ENCODE assay signal across 1 cellular context in genomic region chr3:172061724-172062184, GRCh38.
TF ChIP-seq lines count a peak whose summit lies in the region.

No MANE protein-coding gene starts in this region.

TF ChIP-seq in HepG2, 621 proteins besides CTCF, POLR2A, EP300 and RAD21 (continued from another document and continues in another):
- TF ChIP-seq, protein P1, sequence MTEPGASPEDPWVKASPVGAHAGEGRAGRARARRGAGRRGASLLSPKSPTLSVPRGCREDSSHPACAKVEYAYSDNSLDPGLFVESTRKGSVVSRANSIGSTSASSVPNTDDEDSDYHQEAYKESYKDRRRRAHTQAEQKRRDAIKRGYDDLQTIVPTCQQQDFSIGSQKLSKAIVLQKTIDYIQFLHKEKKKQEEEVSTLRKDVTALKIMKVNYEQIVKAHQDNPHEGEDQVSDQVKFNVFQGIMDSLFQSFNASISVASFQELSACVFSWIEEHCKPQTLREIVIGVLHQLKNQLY (CRISPR knock-in tag; IDR thresholded peaks at IDR 0.05) = peak; percentile 61
- TF ChIP-seq, protein P2, sequence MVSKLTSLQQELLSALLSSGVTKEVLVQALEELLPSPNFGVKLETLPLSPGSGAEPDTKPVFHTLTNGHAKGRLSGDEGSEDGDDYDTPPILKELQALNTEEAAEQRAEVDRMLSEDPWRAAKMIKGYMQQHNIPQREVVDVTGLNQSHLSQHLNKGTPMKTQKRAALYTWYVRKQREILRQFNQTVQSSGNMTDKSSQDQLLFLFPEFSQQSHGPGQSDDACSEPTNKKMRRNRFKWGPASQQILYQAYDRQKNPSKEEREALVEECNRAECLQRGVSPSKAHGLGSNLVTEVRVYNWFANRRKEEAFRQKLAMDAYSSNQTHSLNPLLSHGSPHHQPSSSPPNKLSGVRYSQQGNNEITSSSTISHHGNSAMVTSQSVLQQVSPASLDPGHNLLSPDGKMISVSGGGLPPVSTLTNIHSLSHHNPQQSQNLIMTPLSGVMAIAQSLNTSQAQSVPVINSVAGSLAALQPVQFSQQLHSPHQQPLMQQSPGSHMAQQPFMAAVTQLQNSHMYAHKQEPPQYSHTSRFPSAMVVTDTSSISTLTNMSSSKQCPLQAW (CRISPR knock-in tag; IDR thresholded peaks at IDR 0.05) = peak; percentile 40; the same call in 1 of the 2 replicates
- TF ChIP-seq ZNF549 (CRISPR knock-in tag; IDR thresholded peaks at IDR 0.05) (no peak), ZSCAN21 (CRISPR knock-in tag; IDR thresholded peaks at IDR 0.05; ENCODE audit: borderline replicate concordance) (0 out of 2 replicates have a peak, but pooled peaks have one; percentile 26), SOX13 (IDR thresholded peaks at IDR 0.05) (peak; percentile 73), SOX13 (CRISPR knock-in tag; conservative IDR thresholded peaks at IDR 0.05 in 1 of 2, IDR thresholded peaks at IDR 0.05 in 1 of 2) (peak in 1 of 2 experiments; percentile 94; a peak in 2 of 4 replicates), BHLHE40 (IDR thresholded peaks at IDR 0.05; ENCODE audit: low read length) (no peak), ATF7 (IDR thresholded peaks at IDR 0.05) (no peak), ATF7 (CRISPR knock-in tag; IDR thresholded peaks at IDR 0.05) (no peak), ZNF614 (CRISPR knock-in tag; IDR thresholded peaks at IDR 0.05; ENCODE audit: borderline replicate concordance) (peak; percentile 56; the same call in 1 of the 2 replicates), NFE2 (CRISPR knock-in tag; IDR thresholded peaks at IDR 0.05) (no peak), NBN (conservative IDR thresholded peaks at IDR 0.05) (no peak), HNF4A (CRISPR knock-in tag; IDR thresholded peaks at IDR 0.05) (peak; percentile 90), MIER2 (CRISPR knock-in tag; IDR thresholded peaks at IDR 0.05) (no peak; the same call in 1 of the 2 replicates), ZNF670 (CRISPR knock-in tag; IDR thresholded peaks at IDR 0.05; ENCODE audit: borderline replicate concordance) (no peak), HES4 (CRISPR knock-in tag; IDR thresholded peaks at IDR 0.05; ENCODE audit: borderline replicate concordance) (no peak), DRAP1 (CRISPR knock-in tag; IDR thresholded peaks at IDR 0.05) (peak; percentile 39), KDM6A (CRISPR knock-in tag; IDR thresholded peaks at IDR 0.05; ENCODE audit: low read depth) (peak; percentile 47; the same call in 1 of the 2 replicates), ZNF660 (CRISPR knock-in tag; IDR thresholded peaks at IDR 0.05; ENCODE audit: borderline replicate concordance, low read depth) (no peak), SSRP1 (CRISPR knock-in tag; IDR thresholded peaks at IDR 0.05) (peak; percentile 33; the same call in 1 of the 2 replicates), CREM (IDR thresholded peaks at IDR 0.05) (peak; percentile 90), CREM (CRISPR knock-in tag; IDR thresholded peaks at IDR 0.05) (no peak), KAT2B (IDR thresholded peaks at IDR 0.05; ENCODE audit: borderline replicate concordance, low read depth, low read length) (no peak), REST (IDR thresholded peaks at IDR 0.05; ENCODE audit: borderline replicate concordance in 1 of 2, low read depth in 1 of 2, low read length in 2 of 2) (peak in 1 of 2 experiments; percentile 67; a peak in 2 of 4 replicates), ZNF326 (CRISPR knock-in tag; IDR thresholded peaks at IDR 0.05; ENCODE audit: borderline replicate concordance) (no peak), ZNF530 (CRISPR knock-in tag; IDR thresholded peaks at IDR 0.05; ENCODE audit: low read depth) (no peak), ZNF121 (CRISPR knock-in tag; IDR thresholded peaks at IDR 0.05) (no peak), GABPA (IDR thresholded peaks at IDR 0.05; ENCODE audit: low read depth, low read length) (no peak), GABPA (CRISPR knock-in tag; IDR thresholded peaks at IDR 0.05; ENCODE audit: low read depth) (peak; percentile 48; the same call in 1 of the 2 replicates), HMGA1 (CRISPR knock-in tag; conservative IDR thresholded peaks at IDR 0.05) (no peak), TOPORS (CRISPR knock-in tag; IDR thresholded peaks at IDR 0.05) (no peak), TOE1 (CRISPR knock-in tag; IDR thresholded peaks at IDR 0.05) (no peak), NPAS2 (CRISPR knock-in tag; IDR thresholded peaks at IDR 0.05; ENCODE audit: borderline replicate concordance) (no peak), DPF2 (CRISPR knock-in tag; IDR thresholded peaks at IDR 0.05; ENCODE audit: borderline replicate concordance, low read depth) (peak; percentile 71; the same call in 1 of the 2 replicates), ZNF878 (CRISPR knock-in tag; IDR thresholded peaks at IDR 0.05) (peak; percentile 73; the same call in 1 of the 2 replicates), CREB1 (IDR thresholded peaks at IDR 0.05) (no peak), CREB1 (CRISPR knock-in tag; IDR thresholded peaks at IDR 0.05) (peak; percentile 50), ZC3H4 (CRISPR knock-in tag; IDR thresholded peaks at IDR 0.05; ENCODE audit: borderline replicate concordance) (no peak), ZNF329 (CRISPR knock-in tag; IDR thresholded peaks at IDR 0.05; ENCODE audit: low read depth) (no peak)
- TF ChIP-seq, protein P3, sequence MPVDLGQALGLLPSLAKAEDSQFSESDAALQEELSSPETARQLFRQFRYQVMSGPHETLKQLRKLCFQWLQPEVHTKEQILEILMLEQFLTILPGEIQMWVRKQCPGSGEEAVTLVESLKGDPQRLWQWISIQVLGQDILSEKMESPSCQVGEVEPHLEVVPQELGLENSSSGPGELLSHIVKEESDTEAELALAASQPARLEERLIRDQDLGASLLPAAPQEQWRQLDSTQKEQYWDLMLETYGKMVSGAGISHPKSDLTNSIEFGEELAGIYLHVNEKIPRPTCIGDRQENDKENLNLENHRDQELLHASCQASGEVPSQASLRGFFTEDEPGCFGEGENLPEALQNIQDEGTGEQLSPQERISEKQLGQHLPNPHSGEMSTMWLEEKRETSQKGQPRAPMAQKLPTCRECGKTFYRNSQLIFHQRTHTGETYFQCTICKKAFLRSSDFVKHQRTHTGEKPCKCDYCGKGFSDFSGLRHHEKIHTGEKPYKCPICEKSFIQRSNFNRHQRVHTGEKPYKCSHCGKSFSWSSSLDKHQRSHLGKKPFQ (CRISPR knock-in tag; IDR thresholded peaks at IDR 0.05; ENCODE audit: insufficient replicate concordance) = no peak
- TF ChIP-seq, protein P4, sequence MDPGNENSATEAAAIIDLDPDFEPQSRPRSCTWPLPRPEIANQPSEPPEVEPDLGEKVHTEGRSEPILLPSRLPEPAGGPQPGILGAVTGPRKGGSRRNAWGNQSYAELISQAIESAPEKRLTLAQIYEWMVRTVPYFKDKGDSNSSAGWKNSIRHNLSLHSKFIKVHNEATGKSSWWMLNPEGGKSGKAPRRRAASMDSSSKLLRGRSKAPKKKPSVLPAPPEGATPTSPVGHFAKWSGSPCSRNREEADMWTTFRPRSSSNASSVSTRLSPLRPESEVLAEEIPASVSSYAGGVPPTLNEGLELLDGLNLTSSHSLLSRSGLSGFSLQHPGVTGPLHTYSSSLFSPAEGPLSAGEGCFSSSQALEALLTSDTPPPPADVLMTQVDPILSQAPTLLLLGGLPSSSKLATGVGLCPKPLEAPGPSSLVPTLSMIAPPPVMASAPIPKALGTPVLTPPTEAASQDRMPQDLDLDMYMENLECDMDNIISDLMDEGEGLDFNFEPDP (CRISPR knock-in tag; conservative IDR thresholded peaks at IDR 0.05) = no peak
- TF ChIP-seq, protein P5, sequence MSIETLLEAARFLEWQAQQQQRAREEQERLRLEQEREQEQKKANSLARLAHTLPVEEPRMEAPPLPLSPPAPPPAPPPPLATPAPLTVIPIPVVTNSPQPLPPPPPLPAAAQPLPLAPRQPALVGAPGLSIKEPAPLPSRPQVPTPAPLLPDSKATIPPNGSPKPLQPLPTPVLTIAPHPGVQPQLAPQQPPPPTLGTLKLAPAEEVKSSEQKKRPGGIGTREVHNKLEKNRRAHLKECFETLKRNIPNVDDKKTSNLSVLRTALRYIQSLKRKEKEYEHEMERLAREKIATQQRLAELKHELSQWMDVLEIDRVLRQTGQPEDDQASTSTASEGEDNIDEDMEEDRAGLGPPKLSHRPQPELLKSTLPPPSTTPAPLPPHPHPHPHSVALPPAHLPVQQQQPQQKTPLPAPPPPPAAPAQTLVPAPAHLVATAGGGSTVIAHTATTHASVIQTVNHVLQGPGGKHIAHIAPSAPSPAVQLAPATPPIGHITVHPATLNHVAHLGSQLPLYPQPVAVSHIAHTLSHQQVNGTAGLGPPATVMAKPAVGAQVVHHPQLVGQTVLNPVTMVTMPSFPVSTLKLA (IDR thresholded peaks at IDR 0.05) = no peak
- TF ChIP-seq, protein P6, sequence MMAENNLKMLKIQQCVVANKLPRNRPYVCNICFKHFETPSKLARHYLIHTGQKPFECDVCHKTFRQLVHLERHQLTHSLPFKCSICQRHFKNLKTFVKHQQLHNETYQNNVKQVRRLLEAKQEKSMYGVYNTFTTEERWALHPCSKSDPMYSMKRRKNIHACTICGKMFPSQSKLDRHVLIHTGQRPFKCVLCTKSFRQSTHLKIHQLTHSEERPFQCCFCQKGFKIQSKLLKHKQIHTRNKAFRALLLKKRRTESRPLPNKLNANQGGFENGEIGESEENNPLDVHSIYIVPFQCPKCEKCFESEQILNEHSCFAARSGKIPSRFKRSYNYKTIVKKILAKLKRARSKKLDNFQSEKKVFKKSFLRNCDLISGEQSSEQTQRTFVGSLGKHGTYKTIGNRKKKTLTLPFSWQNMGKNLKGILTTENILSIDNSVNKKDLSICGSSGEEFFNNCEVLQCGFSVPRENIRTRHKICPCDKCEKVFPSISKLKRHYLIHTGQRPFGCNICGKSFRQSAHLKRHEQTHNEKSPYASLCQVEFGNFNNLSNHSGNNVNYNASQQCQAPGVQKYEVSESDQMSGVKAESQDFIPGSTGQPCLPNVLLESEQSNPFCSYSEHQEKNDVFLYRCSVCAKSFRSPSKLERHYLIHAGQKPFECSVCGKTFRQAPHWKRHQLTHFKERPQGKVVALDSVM (CRISPR knock-in tag; IDR thresholded peaks at IDR 0.05) = no peak
- TF ChIP-seq, protein P7, sequence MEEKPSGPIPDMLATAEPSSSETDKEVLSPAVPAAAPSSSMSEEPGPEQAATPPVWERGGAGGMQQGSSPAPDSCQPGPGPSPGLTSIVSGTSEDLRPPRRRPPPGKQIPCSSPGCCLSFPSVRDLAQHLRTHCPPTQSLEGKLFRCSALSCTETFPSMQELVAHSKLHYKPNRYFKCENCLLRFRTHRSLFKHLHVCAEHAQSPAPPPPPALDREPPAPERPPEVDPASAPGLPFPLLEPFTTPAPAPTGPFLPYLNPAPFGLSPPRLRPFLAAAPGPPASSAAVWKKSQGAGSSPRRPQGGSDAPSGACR (CRISPR knock-in tag; IDR thresholded peaks at IDR 0.05) = no peak
- TF ChIP-seq, protein P8, sequence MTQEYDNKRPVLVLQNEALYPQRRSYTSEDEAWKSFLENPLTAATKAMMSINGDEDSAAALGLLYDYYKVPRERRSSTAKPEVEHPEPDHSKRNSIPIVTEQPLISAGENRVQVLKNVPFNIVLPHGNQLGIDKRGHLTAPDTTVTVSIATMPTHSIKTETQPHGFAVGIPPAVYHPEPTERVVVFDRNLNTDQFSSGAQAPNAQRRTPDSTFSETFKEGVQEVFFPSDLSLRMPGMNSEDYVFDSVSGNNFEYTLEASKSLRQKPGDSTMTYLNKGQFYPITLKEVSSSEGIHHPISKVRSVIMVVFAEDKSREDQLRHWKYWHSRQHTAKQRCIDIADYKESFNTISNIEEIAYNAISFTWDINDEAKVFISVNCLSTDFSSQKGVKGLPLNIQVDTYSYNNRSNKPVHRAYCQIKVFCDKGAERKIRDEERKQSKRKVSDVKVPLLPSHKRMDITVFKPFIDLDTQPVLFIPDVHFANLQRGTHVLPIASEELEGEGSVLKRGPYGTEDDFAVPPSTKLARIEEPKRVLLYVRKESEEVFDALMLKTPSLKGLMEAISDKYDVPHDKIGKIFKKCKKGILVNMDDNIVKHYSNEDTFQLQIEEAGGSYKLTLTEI (CRISPR knock-in tag; conservative IDR thresholded peaks at IDR 0.05) = no peak
- TF ChIP-seq, protein P9, sequence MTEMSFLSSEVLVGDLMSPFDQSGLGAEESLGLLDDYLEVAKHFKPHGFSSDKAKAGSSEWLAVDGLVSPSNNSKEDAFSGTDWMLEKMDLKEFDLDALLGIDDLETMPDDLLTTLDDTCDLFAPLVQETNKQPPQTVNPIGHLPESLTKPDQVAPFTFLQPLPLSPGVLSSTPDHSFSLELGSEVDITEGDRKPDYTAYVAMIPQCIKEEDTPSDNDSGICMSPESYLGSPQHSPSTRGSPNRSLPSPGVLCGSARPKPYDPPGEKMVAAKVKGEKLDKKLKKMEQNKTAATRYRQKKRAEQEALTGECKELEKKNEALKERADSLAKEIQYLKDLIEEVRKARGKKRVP (CRISPR knock-in tag; IDR thresholded peaks at IDR 0.05) = peak in 1 of 2 experiments; percentile 73; a peak in 2 of 4 replicates
- TF ChIP-seq, protein P10, sequence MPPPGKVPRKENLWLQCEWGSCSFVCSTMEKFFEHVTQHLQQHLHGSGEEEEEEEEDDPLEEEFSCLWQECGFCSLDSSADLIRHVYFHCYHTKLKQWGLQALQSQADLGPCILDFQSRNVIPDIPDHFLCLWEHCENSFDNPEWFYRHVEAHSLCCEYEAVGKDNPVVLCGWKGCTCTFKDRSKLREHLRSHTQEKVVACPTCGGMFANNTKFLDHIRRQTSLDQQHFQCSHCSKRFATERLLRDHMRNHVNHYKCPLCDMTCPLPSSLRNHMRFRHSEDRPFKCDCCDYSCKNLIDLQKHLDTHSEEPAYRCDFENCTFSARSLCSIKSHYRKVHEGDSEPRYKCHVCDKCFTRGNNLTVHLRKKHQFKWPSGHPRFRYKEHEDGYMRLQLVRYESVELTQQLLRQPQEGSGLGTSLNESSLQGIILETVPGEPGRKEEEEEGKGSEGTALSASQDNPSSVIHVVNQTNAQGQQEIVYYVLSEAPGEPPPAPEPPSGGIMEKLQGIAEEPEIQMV (CRISPR knock-in tag; IDR thresholded peaks at IDR 0.05; ENCODE audit: low read depth) = no peak
